ENCODE assay signal across 10 cellular contexts in the genomic region with DNA sequence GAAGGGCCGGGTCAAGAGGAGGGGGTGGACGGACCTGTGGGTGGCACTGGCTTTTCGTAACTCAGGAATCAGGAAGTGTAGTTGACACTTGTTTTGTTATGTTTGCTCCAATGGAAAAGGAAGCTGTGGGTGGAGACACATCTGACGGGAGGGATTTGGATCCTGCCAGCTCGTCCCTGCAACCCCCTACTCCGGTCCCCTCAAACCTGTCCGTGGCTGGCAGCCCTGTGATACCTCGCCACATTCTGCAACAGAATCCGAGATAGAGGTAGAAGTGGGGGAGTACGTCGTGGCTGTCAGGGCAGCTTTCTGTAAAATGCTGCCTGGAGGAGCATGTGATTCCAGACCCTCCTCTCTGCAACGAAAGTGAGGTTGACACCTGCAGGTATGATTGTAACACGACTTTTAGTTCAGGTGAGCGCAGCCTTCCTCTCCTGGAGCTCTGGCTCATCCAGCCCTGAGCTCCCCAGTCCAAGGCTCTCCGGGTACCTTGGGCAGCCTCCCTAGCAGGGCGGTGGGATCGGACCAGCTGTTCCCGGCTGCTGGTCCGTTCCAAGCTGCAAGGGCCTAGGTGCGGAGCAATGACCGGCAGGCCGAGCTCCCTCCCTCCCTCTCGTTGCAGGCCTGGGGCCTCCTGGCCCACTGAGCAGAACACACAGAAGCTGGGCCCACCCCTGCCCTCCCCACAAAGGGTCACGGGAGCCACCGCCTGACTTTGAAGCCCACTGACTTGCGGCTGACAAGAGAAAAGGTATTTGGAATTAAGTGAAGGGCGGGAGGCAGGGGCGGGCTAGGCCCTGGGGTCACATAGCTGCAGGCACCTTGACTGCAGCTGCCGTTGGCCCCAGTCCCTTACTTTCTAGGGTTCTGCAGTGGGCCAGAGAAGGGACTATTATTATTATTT.
A peak's percentile ranks its signal among the peaks of the same experiment; 100 is the strongest.
DNase-seq lines count a peak whose midpoint lies in the region; ATAC-seq and TF ChIP-seq lines count a peak whose summit lies in the region.
"Had no signal": no experiment of that assay in that cellular context is flagged by ENCODE, and none has a peak within 500 bp of the region (broad histone marks: within the 10 kb centered on the region; RNA-seq: fewer than 3 reads in every experiment).

No MANE protein-coding gene starts in this region.

- H3K4me1 ChIP-seq in endodermal cell (ENCODE audit: control insufficient read depth, insufficient read depth, low read length) = peaks cover 3% of the 10 kb centered on the region
- no peaks in the 10 kb centered on the region for H3K4me1 ChIP-seq in mucosa of rectum (ENCODE audit: control insufficient read depth in 2 of 2, insufficient read depth in 2 of 2, low read length in 2 of 2)
- peaks cover 14% of the 10 kb centered on the region for H3K4me1 ChIP-seq in upper lobe of right lung

- H3K9me3 ChIP-seq in endodermal cell (ENCODE audit: control insufficient read depth, low read length) (no peaks in the 10 kb centered on the region), mucosa of rectum (ENCODE audit: control insufficient read depth in 2 of 2, low read length in 2 of 2) (no peaks in the 10 kb centered on the region), upper lobe of right lung (no peaks in the 10 kb centered on the region)
- H3K9me3 ChIP-seq: SJSA1 had no signal

- H3K36me3 ChIP-seq in endodermal cell (ENCODE audit: control insufficient read depth, insufficient read depth, low read length) = no peaks in the 10 kb centered on the region
- no peaks in the 10 kb centered on the region for H3K36me3 ChIP-seq in mucosa of rectum (ENCODE audit: control insufficient read depth in 2 of 2, insufficient read depth in 2 of 2, low read length in 2 of 2)
- no peaks in the 10 kb centered on the region for H3K36me3 ChIP-seq in upper lobe of right lung
- H3K36me3 ChIP-seq: SJSA1 had no signal

- intact Hi-C loops in upper lobe of right lung (cut with DNase I) = no loop called here

- 58 to 64% methylated on average over 21 to 29 of the region's 29 CpGs for WGBS in endodermal cell (ENCODE audit: insufficient coverage in 1 of 2, insufficient read length in 1 of 2), 2 experiments

- peak; percentile 87 for ATAC-seq in upper lobe of right lung
- ATAC-seq in GM19324 (IDR thresholded peaks at IDR 0.05; ENCODE audit: low FRiP score, unreplicated experiment) = no peak

- no peak overlapping the region for H3K27ac ChIP-seq in endodermal cell (ENCODE audit: low read depth, low read length)
- peak overlapping the region; percentile 13 to 38 for H3K27ac ChIP-seq in mucosa of rectum (ENCODE audit: low read depth in 2 of 2, low read length in 2 of 2)
- peak overlapping the region; percentile 77 for H3K27ac ChIP-seq in upper lobe of right lung
- H3K27ac ChIP-seq: SJSA1 had no signal

- no peak overlapping the region for H3K27ac Mint-ChIP-seq in endodermal cell
- H3K27ac Mint-ChIP-seq: HFFc6 had no signal

- H3K27me3 Mint-ChIP-seq in endodermal cell (ENCODE audit: insufficient read depth) = no peaks in the 10 kb centered on the region

- H3K9ac ChIP-seq in endodermal cell (ENCODE audit: extremely low read depth, low read length, poor library complexity, severe bottlenecking) (no peak overlapping the region), mucosa of rectum (ENCODE audit: low read depth in 1 of 2, low read length in 2 of 2) (peak overlapping the region; percentile 3 to 14)

- H3K9me3 Mint-ChIP-seq in endodermal cell = no peaks in the 10 kb centered on the region
- H3K9me3 Mint-ChIP-seq: HFFc6 had no signal

- H3K36me3 Mint-ChIP-seq in endodermal cell (ENCODE audit: low read depth) = no peaks in the 10 kb centered on the region

- H3K27me3 ChIP-seq in endodermal cell (ENCODE audit: control insufficient read depth, insufficient read depth, low read length, poor library complexity, severe bottlenecking) (no peaks in the 10 kb centered on the region), mucosa of rectum (ENCODE audit: control insufficient read depth in 2 of 2, insufficient read depth in 2 of 2, low read length in 2 of 2) (no peaks in the 10 kb centered on the region), upper lobe of right lung (no peaks in the 10 kb centered on the region)
- H3K27me3 ChIP-seq: SJSA1 had no signal

- no peak for TF ChIP-seq CTCF in endodermal cell (conservative IDR thresholded peaks at IDR 0.05)
- TF ChIP-seq CTCF in upper lobe of right lung (IDR thresholded peaks at IDR 0.05) = no peak

- no peak overlapping the region for H3K4me3 ChIP-seq in endodermal cell (ENCODE audit: low read length)
- H3K4me3 ChIP-seq in mucosa of rectum (ENCODE audit: low read length in 2 of 2) = peak overlapping the region; percentile 36 to 59
- H3K4me3 ChIP-seq in upper lobe of right lung = peak overlapping the region; percentile 60
- H3K4me3 ChIP-seq: SJSA1 had no signal

- peaks cover 15% of the 10 kb centered on the region for H3K4me1 Mint-ChIP-seq in endodermal cell

- DNase-seq in activated effector memory CD4-positive, alpha-beta T cell treated with anti-CD3 and anti-CD28 coated beads, Interleukin-2, amount 50 U/mL, for 16 hours = peak; percentile 36
- DNase-seq in activated effector memory CD4-positive, alpha-beta T cell treated with Interleukin-2 at 50 U/mL for 16 hours = no peak
- DNase-seq in endodermal cell (peak; percentile 67), upper lobe of right lung (peak; percentile 72), HT-29 (ENCODE audit: low spot score) (no peak), dedifferentiated amniotic fluid mesenchymal stem cell (ENCODE audit: extremely low spot score) (no peak)
- DNase-seq: HFFc6 had no signal

- no peak overlapping the region for H3K4me3 Mint-ChIP-seq in endodermal cell
- H3K4me3 Mint-ChIP-seq: HFFc6 had no signal

Comparison
In these comparisons a context has a peak if more than half of its experiments do, and no peak if none do; other contexts are left out.
1. DNase-seq: peak in activated effector memory CD4-positive, alpha-beta T cell treated with anti-CD3 and anti-CD28 coated beads, Interleukin-2, amount 50 U/mL, for 16 hours (single experiment), endodermal cell (single experiment) and upper lobe of right lung (single experiment); none in activated effector memory CD4-positive, alpha-beta T cell treated with Interleukin-2 at 50 U/mL for 16 hours (single experiment), HT-29 (single experiment) and dedifferentiated amniotic fluid mesenchymal stem cell (single experiment).